10 cellular contexts compared by ENCODE assay signal in genomic region chr2:12317853-12318426, GRCh38.
A peak's percentile ranks its signal among the peaks of the same experiment; 100 is the strongest.
DNase-seq lines count a peak whose midpoint lies in the region.
"Had no signal": no experiment of that assay in that cellular context is flagged by ENCODE, and none has a peak within 500 bp of the region (broad histone marks: within the 10 kb centered on the region; RNA-seq: fewer than 3 reads in every experiment).

No MANE protein-coding gene starts in this region.

- no peak overlapping the region for H3K9ac ChIP-seq in skeletal muscle tissue (ENCODE audit: low read depth in 1 of 3, low read length in 3 of 3)

- peak; percentile 83 for DNase-seq in H4 (ENCODE audit: low spot score)
- peak; percentile 72 for DNase-seq in amniotic stem cell (lab: John Stamatoyannopoulos, UW)
- DNase-seq in foreskin melanocyte: peak; percentile 81
- DNase-seq in ecto neural progenitor cell (ENCODE audit: low spot score): no peak
- no peak for DNase-seq in middle frontal gyrus (ENCODE audit: extremely low spot score, low spot score)
- DNase-seq in GF-D8 (lab: John Stamatoyannopoulos, UW): no peak
- no peak for DNase-seq in activated CD8-positive, alpha-beta memory T cell treated with anti-CD3 and anti-CD28 coated beads for 24 hours
- DNase-seq: activated CD4-positive, alpha-beta T cell treated with anti-CD3 and anti-CD28 coated beads for 36 hours; NCI-H1092 treated with DMSO at 0.1 percent for 48 hours had no signal

- no peaks in the 10 kb centered on the region for H3K9me3 ChIP-seq in skeletal muscle tissue (ENCODE audit: control insufficient read depth in 3 of 3, low read length in 3 of 3)

- peaks cover 4 to 7% (median 6%) of the 10 kb centered on the region in 3 donors for H3K4me1 ChIP-seq in skeletal muscle tissue (ENCODE audit: control insufficient read depth in 3 of 3, insufficient read depth in 3 of 3, low read length in 3 of 3)

- H3K27me3 ChIP-seq in skeletal muscle tissue (ENCODE audit: control insufficient read depth in 3 of 3, insufficient read depth in 3 of 3, low read length in 3 of 3): no peaks in the 10 kb centered on the region

- no peak overlapping the region for H3K4me3 ChIP-seq in skeletal muscle tissue (ENCODE audit: low read length in 3 of 3)

- H3K36me3 ChIP-seq in skeletal muscle tissue (ENCODE audit: control insufficient read depth in 3 of 3, insufficient read depth in 3 of 3, low read length in 3 of 3): no peaks in the 10 kb centered on the region

- H3K27ac ChIP-seq in skeletal muscle tissue (ENCODE audit: low read depth, low read length): peak overlapping the region; percentile 11

Comparison
In these comparisons a context has a peak if more than half of its experiments do, and no peak if none do; other contexts are left out.
1. DNase-seq: peak in H4 (single experiment), amniotic stem cell (single experiment) and foreskin melanocyte (single experiment); none in ecto neural progenitor cell (single experiment), middle frontal gyrus (single experiment), GF-D8 (single experiment) and activated CD8-positive, alpha-beta memory T cell treated with anti-CD3 and anti-CD28 coated beads for 24 hours (single experiment).